Comparison of ENCODE assay signal across 1 cellular context in the genomic region with DNA sequence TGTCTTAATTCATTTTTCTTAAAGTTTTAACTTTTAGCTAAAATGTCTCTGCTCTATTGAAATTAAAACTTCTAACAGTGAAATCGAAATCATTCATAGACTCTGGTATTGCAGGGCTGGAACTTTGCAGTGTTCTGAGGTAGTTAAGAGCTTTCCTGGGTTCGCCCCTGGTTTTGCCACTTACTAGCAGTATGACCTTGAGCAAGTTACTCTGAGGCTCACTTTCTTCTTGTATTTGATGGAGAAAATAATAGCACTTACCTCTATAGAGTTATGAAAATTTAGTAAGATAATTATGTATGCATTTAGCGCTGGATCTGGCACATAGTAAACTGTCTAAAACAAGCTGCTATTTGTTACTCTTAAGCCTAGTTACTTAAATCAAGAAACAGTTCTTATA.
TF ChIP-seq lines count a peak whose summit lies in the region.

No MANE protein-coding gene starts in this region.

TF ChIP-seq in HCT116, 20 proteins besides CTCF, POLR2A, EP300 and RAD21 (continued from another document):
- TF ChIP-seq, protein P1, sequence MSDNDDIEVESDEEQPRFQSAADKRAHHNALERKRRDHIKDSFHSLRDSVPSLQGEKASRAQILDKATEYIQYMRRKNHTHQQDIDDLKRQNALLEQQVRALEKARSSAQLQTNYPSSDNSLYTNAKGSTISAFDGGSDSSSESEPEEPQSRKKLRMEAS (IDR thresholded peaks at IDR 0.05): no peak
- no peak for TF ChIP-seq YY1 (IDR thresholded peaks at IDR 0.05; ENCODE audit: extremely low read depth, insufficient replicate concordance, low read depth, low read length)
